In genomic region chr16:84597518-84598390, GRCh38 we compare ENCODE assay signal across 9 cellular contexts. TPM values are rescaled to one million over a fixed set of nuclear protein-coding genes. Genes with fewer than 3 reads are reported as not detected.
DNase-seq lines count a peak whose midpoint lies in the region; ATAC-seq and TF ChIP-seq lines count a peak whose summit lies in the region.
"Had no signal": no experiment of that assay in that cellular context is flagged by ENCODE, and none has a peak within 500 bp of the region (broad histone marks: within the 10 kb centered on the region; RNA-seq: fewer than 3 reads in every experiment).

No MANE protein-coding gene starts in this region.

- no peak overlapping the region for H3K9ac ChIP-seq in neural progenitor cell

- DNase-seq in GM12864 (ENCODE audit: low read depth), result no peak
- DNase-seq in RWPE1 (ENCODE audit: low spot score), result no peak
- no peak for DNase-seq in neural progenitor cell (ENCODE audit: low spot score)
- no peak for DNase-seq in NCI-H1436 treated with DMSO at 0.1 percent for 48 hours (lab: John Stamatoyannopoulos, UW)
- no peak for DNase-seq in PC-9

- H4K20me1 ChIP-seq in neural progenitor cell (ENCODE audit: low read depth), result peaks cover 87% of the 10 kb centered on the region
- H4K20me1 ChIP-seq in PC-9 (ENCODE audit: insufficient read depth), result peaks cover 94% of the 10 kb centered on the region

- H3K4me1 ChIP-seq in neural progenitor cell (peaks cover 41% of the 10 kb centered on the region), PC-9 (replicated peaks; ENCODE audit: insufficient read depth) (peaks cover 10% of the 10 kb centered on the region; the same call in 1 of the 2 replicates)

- BruUV-seq in PC-9 (replicated peaks; lab: Mats Ljungman, UMichigan), result no TSS peak

- TF ChIP-seq CTCF in GM12864 (IDR thresholded peaks at IDR 0.05; ENCODE audit: low read depth, low read length, missing control alignments), result no peak
- TF ChIP-seq CTCF in RWPE1 (conservative IDR thresholded peaks at IDR 0.05; ENCODE audit: low read depth), result no peak
- no peak for TF ChIP-seq CTCF in neural progenitor cell (IDR thresholded peaks at IDR 0.05)
- no peak for TF ChIP-seq CTCF in PC-9 (conservative IDR thresholded peaks at IDR 0.05)

- H3K27me3 Mint-ChIP-seq in neural progenitor cell (ENCODE audit: insufficient read depth, low read depth), result peaks cover 5% of the 10 kb centered on the region

- H3K4me1 Mint-ChIP-seq in neural progenitor cell, result peaks cover 87% of the 10 kb centered on the region

- ATAC-seq in GM21737 (IDR thresholded peaks at IDR 0.05; ENCODE audit: unreplicated experiment) (no peak), HG03469 (IDR thresholded peaks at IDR 0.05; ENCODE audit: unreplicated experiment) (no peak)

- H3K27me3 ChIP-seq in neural progenitor cell (no peaks in the 10 kb centered on the region), PC-9 (ENCODE audit: insufficient read depth, low read depth) (no peaks in the 10 kb centered on the region)
- H3K27me3 ChIP-seq: heart left ventricle had no signal

- H3K36me3 ChIP-seq in neural progenitor cell (no peaks in the 10 kb centered on the region), PC-9 (ENCODE audit: low read depth) (peaks cover 12% of the 10 kb centered on the region; the same call in 1 of the 2 replicates)

- POLR2A ChIA-PET in RWPE1 (lab: Yijun Ruan, JAX; ENCODE audit: low non-redundant PET) (no interaction called here), PC-9 (lab: Charles Lee; ENCODE audit: unreplicated experiment) (no interaction called here)

- peak overlapping the region; percentile 71 for H3K4me3 Mint-ChIP-seq in neural progenitor cell

- H3K4me2 ChIP-seq in neural progenitor cell (peak overlapping the region; percentile 72), PC-9 (no peak overlapping the region)

- H3K4me3 ChIP-seq in GM12864 (ENCODE audit: low read depth, low read length), result peak overlapping the region; percentile 19
- no peak overlapping the region for H3K4me3 ChIP-seq in neural progenitor cell
- H3K4me3 ChIP-seq in PC-9, result no peak overlapping the region

- intact Hi-C loops in PC-9 (cut with micrococcal nuclease; ENCODE audit: unreplicated experiment), result no loop called here

- H3K27ac ChIP-seq in RWPE1 (peak overlapping the region; percentile 0; the same call in 1 of the 2 replicates), cingulate gyrus (ENCODE audit: low read depth, low read length) (peak overlapping the region; percentile 31), neural progenitor cell (no peak overlapping the region), PC-9 (no peak overlapping the region)

- CTCF ChIA-PET in RWPE1 (lab: Yijun Ruan, JAX) (no interaction called here), PC-9 (lab: Charles Lee) (no interaction called here)

- no peak overlapping the region for H2AFZ ChIP-seq in neural progenitor cell (replicated peaks)
- H2AFZ ChIP-seq in PC-9, result no peak overlapping the region

- H3K9me2 ChIP-seq in PC-9 (ENCODE audit: insufficient read depth), result no peaks in the 10 kb centered on the region

- no peaks in the 10 kb centered on the region for H3K9me3 Mint-ChIP-seq in neural progenitor cell

- H3K9me3 ChIP-seq in neural progenitor cell (ENCODE audit: low read depth) (no peaks in the 10 kb centered on the region), PC-9 (ENCODE audit: insufficient read depth, low read depth) (no peaks in the 10 kb centered on the region)
- H3K9me3 ChIP-seq: heart left ventricle had no signal

- H3K79me2 ChIP-seq in neural progenitor cell (ENCODE audit: low read depth) (peaks cover 55% of the 10 kb centered on the region), PC-9 (ENCODE audit: low read depth) (peaks cover 93% of the 10 kb centered on the region)

- H3F3A ChIP-seq in neural progenitor cell (ENCODE audit: low read depth), result peaks cover 46% of the 10 kb centered on the region
- peaks cover 18% of the 10 kb centered on the region; the same call in 1 of the 2 replicates for H3F3A ChIP-seq in PC-9 (ENCODE audit: insufficient read depth, low read depth)

- H3K27ac Mint-ChIP-seq in neural progenitor cell, result peak overlapping the region; percentile 89

- H3K36me3 Mint-ChIP-seq in neural progenitor cell, result peaks cover 18% of the 10 kb centered on the region

RNA-seq across cellular contexts. Expression of gene COTL1, which starts 20.1 kb away (rescaled TPM):
- total RNA-seq in neural progenitor cell (ENCODE audit: low replicate concordance) (46.9 and 93.7 TPM in 2 replicates), PC-9 (2021) (458 and 512 TPM in 2 replicates)

RNA-seq across cellular contexts. Expression of gene KLHL36, which starts 50.6 kb away (rescaled TPM):
- 15.9 and 25.3 TPM in 2 replicates for total RNA-seq in neural progenitor cell (ENCODE audit: low replicate concordance)
- total RNA-seq in PC-9 (2021), result 73.8 and 81.9 TPM in 2 replicates

Comparison
In these comparisons a context has a peak if more than half of its experiments do, and no peak if none do; other contexts are left out.
1. H3K27ac ChIP-seq: peak in RWPE1 (single experiment) and cingulate gyrus (single experiment); none in neural progenitor cell (single experiment) and PC-9 (single experiment).